18 cellular contexts compared by ENCODE assay signal in genomic region chr4:49221209-49221608, GRCh38.
A peak's percentile ranks its signal among the peaks of the same experiment; 100 is the strongest.
DNase-seq lines count a peak whose midpoint lies in the region; FAIRE-seq and TF ChIP-seq lines count a peak whose summit lies in the region.
"Had no signal": no experiment of that assay in that cellular context is flagged by ENCODE, and none has a peak within 500 bp of the region (broad histone marks: within the 10 kb centered on the region; RNA-seq: fewer than 3 reads in every experiment).

No MANE protein-coding gene starts in this region.

- no peaks in the 10 kb centered on the region for H3K4me1 ChIP-seq in H1 (replicated peaks in 1 of 4; ENCODE audit: control insufficient read depth in 3 of 4, insufficient read depth in 4 of 4, low read length in 3 of 4)
- no peaks in the 10 kb centered on the region for H3K4me1 ChIP-seq in mesendoderm (ENCODE audit: control insufficient read depth, low read depth, low read length)
- H3K4me1 ChIP-seq: A549 had no signal

- no peaks in the 10 kb centered on the region for H3K79me2 ChIP-seq in H1 (ENCODE audit: control insufficient read depth in 1 of 2, insufficient read depth in 2 of 2, low read length in 2 of 2)
- H3K79me2 ChIP-seq in mesendoderm (ENCODE audit: control insufficient read depth, insufficient read depth, low read length): no peaks in the 10 kb centered on the region

- H3K9ac ChIP-seq in H1 (replicated peaks in 1 of 4; ENCODE audit: extremely low read depth in 1 of 4, low read depth in 3 of 4, low read length in 3 of 4): no peak overlapping the region
- no peak overlapping the region for H3K9ac ChIP-seq in mesendoderm (ENCODE audit: low read length)

- H3K27ac ChIP-seq in H1 (ENCODE audit: low read depth, low read length) (no peak overlapping the region), mesendoderm (ENCODE audit: low read depth, low read length) (no peak overlapping the region)
- H3K27ac ChIP-seq: A549 had no signal

- H2BK20ac ChIP-seq in H1 (ENCODE audit: low read length): no peak overlapping the region

- no peak overlapping the region for H2AK5ac ChIP-seq in H1 (ENCODE audit: low read depth, low read length)
- no peak overlapping the region for H2AK5ac ChIP-seq in mesendoderm (ENCODE audit: low read length)

- TF ChIP-seq POLR2A in H1 (IDR thresholded peaks at IDR 0.05; ENCODE audit: control extremely low read depth in 1 of 2, low read depth in 2 of 2, low read length in 2 of 2): no peak

- no peak overlapping the region for H4K91ac ChIP-seq in H1 (replicated peaks; ENCODE audit: insufficient read length, low read length)

- H3K23ac ChIP-seq in H1 (ENCODE audit: insufficient read length) (no peak overlapping the region), mesendoderm (ENCODE audit: low read length) (no peak overlapping the region)

- H3K4me3 ChIP-seq in H1 (ENCODE audit: extremely low read depth in 1 of 4, insufficient read depth in 2 of 4, low read depth in 3 of 4, low read length in 4 of 4) (no peak overlapping the region), iPS-18c (ENCODE audit: insufficient read depth, low read depth, low read length) (0 out of 2 replicates have a peak overlapping the region, but pooled peaks have one; percentile 11), mesendoderm (ENCODE audit: low read length) (peak overlapping the region; percentile 26)
- H3K4me3 ChIP-seq: A549 had no signal

- no peak overlapping the region for H2BK12ac ChIP-seq in H1 (ENCODE audit: low read depth, low read length)

- no peak for TF ChIP-seq CTCF in H1 (IDR thresholded peaks at IDR 0.05; ENCODE audit: control extremely low read depth in 1 of 3, insufficient read depth in 1 of 3, low read depth in 1 of 3, low read length in 3 of 3)

- H4K5ac ChIP-seq in H1 (ENCODE audit: insufficient read length, low read depth, low read length) (no peak overlapping the region), mesendoderm (ENCODE audit: low read length) (no peak overlapping the region)

- no peaks in the 10 kb centered on the region for H3K79me1 ChIP-seq in H1 (ENCODE audit: low read depth, low read length)
- H3K79me1 ChIP-seq in mesendoderm (ENCODE audit: low read length): no peaks in the 10 kb centered on the region

- H2AFZ ChIP-seq in H1 (ENCODE audit: low read length): no peak overlapping the region

- H2BK120ac ChIP-seq in H1 (replicated peaks; ENCODE audit: low read depth, low read length) (no peak overlapping the region), mesendoderm (ENCODE audit: low read depth, low read length) (no peak overlapping the region)

- DNase-seq in H1 (ENCODE audit: low read depth in 1 of 2, low spot score in 2 of 2) (no peak), mesendoderm (no peak), HCEC 1CT (no peak), AG08396 (ENCODE audit: low spot score) (no peak), inferior parietal cortex (ENCODE audit: extremely low spot score) (no peak)
- DNase-seq in stimulated activated CD4-positive, alpha-beta T cell treated with anti-CD3 and anti-CD28 coated beads, Interleukin-12 subunit alpha, Interleukin-12 subunit beta, amount 100 ng/mL, for 4 hours: no peak
- DNase-seq: CD8-positive, alpha-beta T cell; COR-L47; DMS153; DMS79 treated with DMSO at 0.1 percent for 48 hours; EL had no signal

- H3K36me3 ChIP-seq in H1 (ENCODE audit: control insufficient read depth in 2 of 4, insufficient read depth in 4 of 4, low read length in 3 of 4) (peaks cover 0 to 5% (median 0%) of the 10 kb centered on the region in 4 experiments; a peak in 1 of 8 replicates), mesendoderm (ENCODE audit: control insufficient read depth, insufficient read depth, low read length) (no peaks in the 10 kb centered on the region)

- no peak overlapping the region for H3K56ac ChIP-seq in H1 (replicated peaks; ENCODE audit: insufficient read length, low read depth, low read length)
- no peak overlapping the region for H3K56ac ChIP-seq in mesendoderm (ENCODE audit: low read length)

- CTCF ChIA-PET in H1 (lab: Charles Lee; ENCODE audit: partially characterized antibody): no interaction called here

- H3K4ac ChIP-seq in H1 (replicated peaks; ENCODE audit: insufficient read length, low read depth, low read length) (no peak overlapping the region), mesendoderm (ENCODE audit: low read depth, low read length) (no peak overlapping the region)

- TF ChIP-seq RAD21 in H1 (IDR thresholded peaks at IDR 0.05 in 1 of 2, conservative IDR thresholded peaks at IDR 0.05 in 1 of 2; ENCODE audit: low read depth in 2 of 2, low read length in 2 of 2): no peak

- no peak overlapping the region for H2BK5ac ChIP-seq in H1 (ENCODE audit: low read depth, low read length)
- H2BK5ac ChIP-seq in mesendoderm (ENCODE audit: low read length): no peak overlapping the region

- H3K27me3 ChIP-seq in H1 (replicated peaks in 1 of 4; ENCODE audit: control insufficient read depth in 3 of 4, extremely low read depth in 1 of 4, insufficient read depth in 3 of 4, low read length in 3 of 4) (no peaks in the 10 kb centered on the region), mesendoderm (ENCODE audit: insufficient read depth, low read length, poor library complexity) (no peaks in the 10 kb centered on the region)

- no peak for FAIRE-seq in H1 (lab: Jason Lieb, UNC)
- FAIRE-seq: A549, D721Med, G401.6, GM12891, GM19239, H54 had no signal

- H3K23me2 ChIP-seq in H1 (ENCODE audit: low read depth, low read length): peaks cover 2% of the 10 kb centered on the region; the same call in 1 of the 2 replicates

- no peaks in the 10 kb centered on the region for H4K20me1 ChIP-seq in H1 (replicated peaks in 1 of 2; ENCODE audit: control insufficient read depth in 1 of 2, insufficient read depth in 2 of 2, low read length in 2 of 2)

- TF ChIP-seq EP300 in H1 (IDR thresholded peaks at IDR 0.05; ENCODE audit: borderline replicate concordance in 1 of 2, low read depth in 2 of 2, low read length in 2 of 2): no peak

- H3K14ac ChIP-seq in H1 (ENCODE audit: insufficient read length): no peak overlapping the region

- H3K4me2 ChIP-seq in H1 (ENCODE audit: insufficient read depth in 1 of 2, low read depth in 2 of 2, low read length in 2 of 2): no peak overlapping the region
- no peak overlapping the region for H3K4me2 ChIP-seq in mesendoderm (ENCODE audit: low read length)
- H3K4me2 ChIP-seq: A549 had no signal

- POLR2A ChIA-PET in H1 (lab: Charles Lee; ENCODE audit: partially characterized antibody): no interaction called here

- H3K9me3 ChIP-seq in H1 (ENCODE audit: insufficient read depth in 2 of 2, low read depth in 1 of 2, low read length in 1 of 2) (peaks cover 60 to 84% of the 10 kb centered on the region in 2 experiments), iPS-18c (ENCODE audit: control insufficient read depth, insufficient read depth, low read length) (peaks cover 49% of the 10 kb centered on the region)

- H2BK15ac ChIP-seq in H1 (ENCODE audit: low read length): no peak overlapping the region
- no peak overlapping the region for H2BK15ac ChIP-seq in mesendoderm (replicated peaks; ENCODE audit: low read depth)

- H3K18ac ChIP-seq in H1 (ENCODE audit: extremely low read depth, low read length) (no peak overlapping the region), mesendoderm (ENCODE audit: low read length) (no peak overlapping the region)

- no peak overlapping the region for H4K8ac ChIP-seq in H1 (ENCODE audit: extremely low read depth, insufficient read depth, low read length)
- no peak overlapping the region for H4K8ac ChIP-seq in mesendoderm (ENCODE audit: low read depth, low read length)

- WGBS in H1 (ENCODE audit: extremely low coverage in 1 of 2, insufficient coverage in 1 of 2, insufficient read length in 1 of 2, insufficient replicate concordance in 2 of 2, low coverage in 1 of 2, low lambda C conversion rate in 2 of 2, missing lambda C conversion rate in 1 of 2), 2 experiments: 53% methylated on average over 4 of the region's 4 CpGs; no CpG with 5 or more reads in 1 of the 2 experiments
- 100% methylated on average over 1 of the region's 4 CpGs for WGBS in mesendoderm (ENCODE audit: extremely low coverage, insufficient coverage, low lambda C conversion rate)

TF ChIP-seq in H1, 55 proteins besides CTCF, POLR2A, EP300 and RAD21:
- TF ChIP-seq RNF2 (IDR thresholded peaks at IDR 0.05; ENCODE audit: borderline replicate concordance, low read depth, low read length, missing control alignments, poor library complexity, severe bottlenecking) (peak; percentile 58), CEBPB (IDR thresholded peaks at IDR 0.05; ENCODE audit: low read depth, low read length) (no peak), RFX5 (IDR thresholded peaks at IDR 0.05; ENCODE audit: borderline replicate concordance, low read depth, low read length) (no peak)
TF ChIP-seq in H1: peak in this region for 1.

Comparison
In these comparisons a context has a peak if more than half of its experiments do, and no peak if none do; other contexts are left out.
1. H3K4me3 ChIP-seq: peak in iPS-18c (single experiment) and mesendoderm (single experiment); none in H1 (0 of 4).